ENCODE assay signal across 27 cellular contexts in the genomic region with DNA sequence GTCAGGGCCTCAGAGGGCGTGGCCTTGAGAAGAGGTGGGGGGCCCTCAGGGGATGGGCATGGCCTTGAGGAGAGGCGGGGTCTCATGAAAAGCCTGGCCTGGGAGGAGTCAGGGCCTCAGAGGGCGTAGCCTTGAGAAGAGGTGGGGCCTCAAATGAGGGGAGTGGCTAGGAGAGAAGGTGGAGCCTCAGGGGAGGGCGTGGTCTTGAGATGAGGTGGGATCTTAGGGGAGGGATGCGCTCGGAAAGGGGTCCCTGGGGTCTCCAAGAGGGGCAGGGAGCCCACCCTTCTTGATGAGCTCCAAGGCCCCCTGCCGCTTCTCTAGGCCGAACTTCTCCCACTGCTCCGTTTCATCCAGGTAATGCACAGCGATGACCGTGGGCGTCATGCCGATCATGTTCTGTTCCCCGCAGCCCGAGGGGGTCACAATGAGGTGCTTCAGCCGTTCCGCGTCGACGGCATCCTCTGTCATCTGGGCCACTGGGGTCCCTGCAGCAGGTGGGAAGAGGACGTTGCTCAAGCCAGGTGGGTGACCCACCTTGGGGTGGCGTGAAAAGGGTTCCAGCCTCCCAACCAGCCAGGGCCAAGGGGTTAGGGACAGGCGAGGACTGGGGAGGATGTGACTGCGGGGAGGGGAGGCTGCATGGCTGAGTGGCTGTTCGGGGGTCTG. TPM values are rescaled to one million over a fixed set of nuclear protein-coding genes. Genes with fewer than 3 reads are reported as not detected.
DNase-seq lines count a peak whose midpoint lies in the region; ATAC-seq, FAIRE-seq and TF ChIP-seq lines count a peak whose summit lies in the region.
"Had no signal": no experiment of that assay in that cellular context is flagged by ENCODE, and none has a peak within 500 bp of the region (broad histone marks: within the 10 kb centered on the region; RNA-seq: fewer than 3 reads in every experiment).

No MANE protein-coding gene starts in this region.

- no peak overlapping the region for H3K9ac ChIP-seq in HepG2 (ENCODE audit: insufficient read depth, low read depth, low read length)

- in situ Hi-C loops in HepG2 (cut with HindIII; ENCODE audit: extremely low pct_ligation_motif_present, low pct_unique_long_range_greater_than_20kb) = no loop called here

- 0 out of 4 replicates have a peak, but pooled peaks of 1 of the 2 experiments have one; percentile 15 for TF ChIP-seq POLR2A in HepG2 (IDR thresholded peaks at IDR 0.05; ENCODE audit: insufficient read depth in 1 of 2, low read depth in 2 of 2, low read length in 2 of 2)

- H3K4me3 ChIP-seq in OCI-LY7 (ENCODE audit: low read depth, low read length, poor library complexity, severe bottlenecking) = no peak overlapping the region
- no peak overlapping the region for H3K4me3 ChIP-seq in HepG2 (replicated peaks in 1 of 3; ENCODE audit: insufficient read depth in 1 of 3, low read depth in 2 of 3, low read length in 3 of 3)

- peak; percentile 28 for DNase-seq in stimulated activated CD4-positive, alpha-beta T cell treated with anti-CD3 and anti-CD28 coated beads, Interleukin-15, amount 100 ng/mL, for 24 hours
- DNase-seq in stimulated activated CD4-positive, alpha-beta T cell treated with anti-CD3 and anti-CD28 coated beads, Interleukin-4, amount 100 ng/mL, for 24 hours = no peak
- peak; percentile 77 for DNase-seq in OCI-LY7 (ENCODE audit: low spot score)
- DNase-seq in HepG2 (ENCODE audit: low spot score) = peak; percentile 53
- DNase-seq in NCI-H69 (lab: John Stamatoyannopoulos, UW) = no peak
- DNase-seq: activated CD4-positive, alpha-beta T cell treated with anti-CD3 and anti-CD28 coated beads, Interleukin-2, amount 50 U/mL, for 1 hour; activated naive CD4-positive, alpha-beta T cell treated with anti-CD3 and anti-CD28 coated beads, Interleukin-2, amount 50 U/mL, for 16 hours; activated T-cell treated with anti-CD3 and anti-CD28 coated beads for 4 hours; Kasumi-1; kidney glomerular epithelial cell; naive thymus-derived CD4-positive, alpha-beta T cell; NCI-H1092; NCI-H2029; NCI-H226; NCI-H774; retina; T-helper 1 cell had no signal

- BruUV-seq in OCI-LY7 (replicated peaks; lab: Mats Ljungman, UMichigan) (no TSS peak), HepG2 (replicated peaks; lab: Mats Ljungman, UMichigan) (no TSS peak)

- peak; percentile 18 for FAIRE-seq in HepG2 (lab: Jason Lieb, UNC)
- FAIRE-seq: astrocyte, D721Med, G401.6 had no signal

- H3K36me3 ChIP-seq in OCI-LY7 (ENCODE audit: insufficient read depth, low read length) = no peaks in the 10 kb centered on the region
- peaks cover 44 to 85% of the 10 kb centered on the region in 2 experiments for H3K36me3 ChIP-seq in HepG2 (replicated peaks in 1 of 2; ENCODE audit: control insufficient read depth in 1 of 2, insufficient read depth in 2 of 2, low read length in 2 of 2)

- H3K4me2 ChIP-seq in OCI-LY7 (ENCODE audit: low read length) (no peak overlapping the region), HepG2 (ENCODE audit: low read depth, low read length) (no peak overlapping the region)

- no peaks in the 10 kb centered on the region for H3K27me3 ChIP-seq in HepG2 (ENCODE audit: control insufficient read depth in 1 of 2, insufficient read depth in 2 of 2, low read length in 2 of 2)

- whole genome bisulfite sequencing in HepG2 (ENCODE audit: low lambda C conversion rate) = 98% methylated on average over 21 of the region's 25 CpGs

- H3K79me2 ChIP-seq in OCI-LY7 (ENCODE audit: insufficient read depth, low read depth, low read length) (no peaks in the 10 kb centered on the region), HepG2 (ENCODE audit: insufficient read depth, low read length) (no peaks in the 10 kb centered on the region)

- no peak overlapping the region for H3K27ac ChIP-seq in OCI-LY7 (ENCODE audit: low read depth, low read length, poor library complexity, severe bottlenecking)
- no peak overlapping the region for H3K27ac ChIP-seq in HepG2 (ENCODE audit: extremely low read length, insufficient read depth, low read length)
- H3K27ac ChIP-seq: C4-2B had no signal

- H3K9me3 ChIP-seq in OCI-LY7 (ENCODE audit: low read length) (peaks cover 4% of the 10 kb centered on the region; the same call in 1 of the 2 replicates), HepG2 (ENCODE audit: low read length) (no peaks in the 10 kb centered on the region)

- POLR2A ChIA-PET in OCI-LY7 (lab: Charles Lee) (no interaction called here), HepG2 (lab: Yijun Ruan, JAX) (interaction anchor here (2.2 kb wide), 1 partner anchor 44 kb away, joined by 4 read pairs; the partner anchor contains the start of gene GPR108)

- TF ChIP-seq CTCF in OCI-LY7 (conservative IDR thresholded peaks at IDR 0.05; ENCODE audit: low read length) (no peak), HepG2 (CRISPR knock-in tag; IDR thresholded peaks at IDR 0.05) (no peak)

- H2AFZ ChIP-seq in OCI-LY7 (ENCODE audit: low read length) (no peak overlapping the region), HepG2 (ENCODE audit: low read length) (no peak overlapping the region)

- intact Hi-C loops in OCI-LY7 (cut with micrococcal nuclease; ENCODE audit: unreplicated experiment) (no loop called here), HepG2 (cut with micrococcal nuclease; ENCODE audit: unreplicated experiment) (no loop called here)

- TF ChIP-seq RAD21 in HepG2 (CRISPR knock-in tag; IDR thresholded peaks at IDR 0.05) = no peak

- H4K20me1 ChIP-seq in OCI-LY7 (ENCODE audit: insufficient read depth, low read length) (no peaks in the 10 kb centered on the region), HepG2 (ENCODE audit: insufficient read depth, low read length) (peaks cover 65% of the 10 kb centered on the region)

- CTCF ChIA-PET in OCI-LY7 (lab: Charles Lee; ENCODE audit: unreplicated experiment) = no interaction called here
- CTCF ChIA-PET in HepG2 (lab: Yijun Ruan, JAX; ENCODE audit: low intra/inter-chr PET ratio, low total read pairs) = no interaction called here

- H3K4me1 ChIP-seq in OCI-LY7 (ENCODE audit: insufficient read depth, low read length, poor library complexity, severe bottlenecking) (no peaks in the 10 kb centered on the region), HepG2 (ENCODE audit: insufficient read depth, low read length) (no peaks in the 10 kb centered on the region)

- TF ChIP-seq EP300 in HepG2 (IDR thresholded peaks at IDR 0.05; ENCODE audit: low read depth in 2 of 2, low read length in 2 of 2) (no peak), HepG2 (CRISPR knock-in tag; IDR thresholded peaks at IDR 0.05; ENCODE audit: borderline replicate concordance) (no peak)

- peak; percentile 69 for ATAC-seq in HepG2
- ATAC-seq in GM21526 (IDR thresholded peaks at IDR 0.05; ENCODE audit: low FRiP score, unreplicated experiment) = no peak
- ATAC-seq in HG03432 (IDR thresholded peaks at IDR 0.05; ENCODE audit: unreplicated experiment) = no peak
- ATAC-seq: naive thymus-derived CD4-positive, alpha-beta T cell had no signal

- no peaks in the 10 kb centered on the region for H3K9me2 ChIP-seq in OCI-LY7 (ENCODE audit: insufficient read depth, low read length)

RNA-seq across cellular contexts. Expression of gene TNFSF14, which starts 24.3 kb away (rescaled TPM):
- total RNA-seq in OCI-LY7 (2014; rRNA removed; shearing (Covaris generic)) = 0.05 TPM in 1 of 2 replicates, not detected in the other
- total RNA-seq in OCI-LY7 (2022) = not detected in 2 replicates
- 0.17 and 0.49 TPM in 2 replicates for total RNA-seq in HepG2 (2016; rRNA removed; fragmentation: Illumina TruSeq; extraction: Trizol)
- total RNA-seq in HepG2 (2016; cell fraction: cytosol; rRNA removed; fragmentation: Illumina TruSeq; extraction: Trizol; ENCODE audit: low read depth) = 0.09 and 0.10 TPM in 2 replicates
- 0.10 and 0.69 TPM in 2 replicates for total RNA-seq in HepG2 (2016; cell fraction: insoluble cytoplasmic fraction; rRNA removed; fragmentation: Illumina TruSeq; extraction: Trizol)
- 0.10 and 0.15 TPM in 2 replicates for total RNA-seq in HepG2 (2016; cell fraction: membrane; rRNA removed; fragmentation: Illumina TruSeq; extraction: Trizol)
- total RNA-seq in HepG2 (2016; cell fraction: nucleus; rRNA removed; fragmentation: Illumina TruSeq; extraction: Trizol) = 0.88 and 1.2 TPM in 2 replicates
- polyA plus RNA-seq in HepG2 (2011; rRNA removed) = 9.1 and 10.0 TPM in 2 replicates
- 1.9 and 2.2 TPM in 2 replicates for polyA plus RNA-seq in HepG2 (2011; cell fraction: cytosol; rRNA removed)
- polyA plus RNA-seq in HepG2 (2011; cell fraction: nucleus; rRNA removed) = 37.9 and 38.9 TPM in 2 replicates
- 1.7 and 3.2 TPM in 2 replicates for polyA plus RNA-seq in HepG2 (2012)
- polyA plus RNA-seq in HepG2 (2016; cell fraction: cytosol; fragmentation: Illumina TruSeq; extraction: Trizol; ENCODE audit: low read depth) = 0.03 and 0.10 TPM in 2 replicates
- 0.17 TPM in 2 replicates for polyA plus RNA-seq in HepG2 (2016; cell fraction: insoluble cytoplasmic fraction; fragmentation: Illumina TruSeq; extraction: Trizol; ENCODE audit: low read depth)
- polyA plus RNA-seq in HepG2 (2016; cell fraction: membrane; fragmentation: Illumina TruSeq; extraction: Trizol; ENCODE audit: low read depth) = 0.11 and 0.23 TPM in 2 replicates
- 7.9 and 8.1 TPM in 2 replicates for polyA plus RNA-seq in HepG2 (2016; cell fraction: nucleus; fragmentation: Illumina TruSeq; extraction: Trizol; ENCODE audit: insufficient read depth, low read depth)
- polyA minus RNA-seq in HepG2 (2011; rRNA and poly(A)+ RNA removed; ENCODE audit: low replicate concordance) = 0.68 and 5.9 TPM in 2 replicates
- polyA minus RNA-seq in HepG2 (2011; cell fraction: cytosol; rRNA and poly(A)+ RNA removed) = 0.30 and 0.70 TPM in 2 replicates
- 10.8 and 14.2 TPM in 2 replicates for polyA minus RNA-seq in HepG2 (2011; cell fraction: nucleus; rRNA and poly(A)+ RNA removed)
- total RNA-seq: astrocyte, dermis microvascular lymphatic vessel endothelial cell, glomerular endothelial cell, osteoblast had no signal
- polyA plus RNA-seq: AG04450 had no signal

RNA-seq across cellular contexts. Expression of gene C3, which starts 26.2 kb away (rescaled TPM):
- 0.13 and 0.57 TPM in 2 replicates for total RNA-seq in OCI-LY7 (2014; rRNA removed; shearing (Covaris generic))
- 0.74 TPM in 1 of 2 replicates, not detected in the other for total RNA-seq in OCI-LY7 (2022)
- 700 and 1,455 TPM in 2 replicates for total RNA-seq in HepG2 (2016; rRNA removed; fragmentation: Illumina TruSeq; extraction: Trizol)
- total RNA-seq in HepG2 (2016; cell fraction: cytosol; rRNA removed; fragmentation: Illumina TruSeq; extraction: Trizol; ENCODE audit: low read depth) = 160 and 192 TPM in 2 replicates
- 643 and 1,412 TPM in 2 replicates for total RNA-seq in HepG2 (2016; cell fraction: insoluble cytoplasmic fraction; rRNA removed; fragmentation: Illumina TruSeq; extraction: Trizol)
- 268 and 291 TPM in 2 replicates for total RNA-seq in HepG2 (2016; cell fraction: membrane; rRNA removed; fragmentation: Illumina TruSeq; extraction: Trizol)
- 1,410 and 1,846 TPM in 2 replicates for total RNA-seq in HepG2 (2016; cell fraction: nucleus; rRNA removed; fragmentation: Illumina TruSeq; extraction: Trizol)
- polyA plus RNA-seq in HepG2 (2011; rRNA removed) = 6,272 and 9,798 TPM in 2 replicates
- polyA plus RNA-seq in HepG2 (2011; cell fraction: cytosol; rRNA removed) = 4,601 and 7,618 TPM in 2 replicates
- 6,023 and 6,891 TPM in 2 replicates for polyA plus RNA-seq in HepG2 (2011; cell fraction: nucleus; rRNA removed)
- 3,859 and 6,494 TPM in 2 replicates for polyA plus RNA-seq in HepG2 (2012)
- polyA plus RNA-seq in HepG2 (2016; cell fraction: cytosol; fragmentation: Illumina TruSeq; extraction: Trizol; ENCODE audit: low read depth) = 195 and 210 TPM in 2 replicates
- polyA plus RNA-seq in HepG2 (2016; cell fraction: insoluble cytoplasmic fraction; fragmentation: Illumina TruSeq; extraction: Trizol; ENCODE audit: low read depth) = 903 and 1,023 TPM in 2 replicates
- 286 and 340 TPM in 2 replicates for polyA plus RNA-seq in HepG2 (2016; cell fraction: membrane; fragmentation: Illumina TruSeq; extraction: Trizol; ENCODE audit: low read depth)
- 3,631 and 3,793 TPM in 2 replicates for polyA plus RNA-seq in HepG2 (2016; cell fraction: nucleus; fragmentation: Illumina TruSeq; extraction: Trizol; ENCODE audit: insufficient read depth, low read depth)
- polyA minus RNA-seq in HepG2 (2011; rRNA and poly(A)+ RNA removed; ENCODE audit: low replicate concordance) = 785 and 9,683 TPM in 2 replicates
- 2,000 and 4,520 TPM in 2 replicates for polyA minus RNA-seq in HepG2 (2011; cell fraction: cytosol; rRNA and poly(A)+ RNA removed)
- polyA minus RNA-seq in HepG2 (2011; cell fraction: nucleus; rRNA and poly(A)+ RNA removed) = 1,680 and 2,385 TPM in 2 replicates
- polyA plus RNA-seq: naive thymus-derived CD4-positive, alpha-beta T cell had no signal

RNA-seq across cellular contexts. Expression of gene GPR108, which starts 43.1 kb away (rescaled TPM):
- 77.5 and 88.3 TPM in 2 replicates for total RNA-seq in OCI-LY7 (2014; rRNA removed; shearing (Covaris generic))
- total RNA-seq in OCI-LY7 (2022) = 63.2 and 73.2 TPM in 2 replicates
- 24.1 and 36.4 TPM in 2 replicates for total RNA-seq in HepG2 (2016; rRNA removed; fragmentation: Illumina TruSeq; extraction: Trizol)
- 38.0 and 46.7 TPM in 2 replicates for total RNA-seq in HepG2 (2016; cell fraction: cytosol; rRNA removed; fragmentation: Illumina TruSeq; extraction: Trizol; ENCODE audit: low read depth)
- total RNA-seq in HepG2 (2016; cell fraction: insoluble cytoplasmic fraction; rRNA removed; fragmentation: Illumina TruSeq; extraction: Trizol) = 17.4 and 36.4 TPM in 2 replicates
- 50.7 and 59.0 TPM in 2 replicates for total RNA-seq in HepG2 (2016; cell fraction: membrane; rRNA removed; fragmentation: Illumina TruSeq; extraction: Trizol)
- total RNA-seq in HepG2 (2016; cell fraction: nucleus; rRNA removed; fragmentation: Illumina TruSeq; extraction: Trizol) = 28.9 and 37.5 TPM in 2 replicates
- polyA plus RNA-seq in HepG2 (2011; rRNA removed) = 63.0 and 69.7 TPM in 2 replicates
- polyA plus RNA-seq in HepG2 (2011; cell fraction: cytosol; rRNA removed) = 52.1 and 59.5 TPM in 2 replicates
- 207 and 243 TPM in 2 replicates for polyA plus RNA-seq in HepG2 (2011; cell fraction: nucleus; rRNA removed)
- 28.8 and 45.1 TPM in 2 replicates for polyA plus RNA-seq in HepG2 (2012)
- 45.8 and 48.0 TPM in 2 replicates for polyA plus RNA-seq in HepG2 (2016; cell fraction: cytosol; fragmentation: Illumina TruSeq; extraction: Trizol; ENCODE audit: low read depth)
- 22.1 and 29.5 TPM in 2 replicates for polyA plus RNA-seq in HepG2 (2016; cell fraction: insoluble cytoplasmic fraction; fragmentation: Illumina TruSeq; extraction: Trizol; ENCODE audit: low read depth)
- 52.9 and 59.3 TPM in 2 replicates for polyA plus RNA-seq in HepG2 (2016; cell fraction: membrane; fragmentation: Illumina TruSeq; extraction: Trizol; ENCODE audit: low read depth)
- 87.3 and 93.9 TPM in 2 replicates for polyA plus RNA-seq in HepG2 (2016; cell fraction: nucleus; fragmentation: Illumina TruSeq; extraction: Trizol; ENCODE audit: insufficient read depth, low read depth)
- polyA minus RNA-seq in HepG2 (2011; rRNA and poly(A)+ RNA removed; ENCODE audit: low replicate concordance) = 154 and 189 TPM in 2 replicates
- polyA minus RNA-seq in HepG2 (2011; cell fraction: cytosol; rRNA and poly(A)+ RNA removed) = 18.7 and 18.9 TPM in 2 replicates
- polyA minus RNA-seq in HepG2 (2011; cell fraction: nucleus; rRNA and poly(A)+ RNA removed) = 28.3 and 32.7 TPM in 2 replicates

RNA-seq across cellular contexts. Expression of gene TRIP10, which starts 45.2 kb away (rescaled TPM):
- 16.1 and 22.2 TPM in 2 replicates for total RNA-seq in OCI-LY7 (2014; rRNA removed; shearing (Covaris generic))
- total RNA-seq in OCI-LY7 (2022) = 19.9 TPM in 2 replicates
- total RNA-seq in HepG2 (2016; rRNA removed; fragmentation: Illumina TruSeq; extraction: Trizol) = 24.1 and 32.5 TPM in 2 replicates
- total RNA-seq in HepG2 (2016; cell fraction: cytosol; rRNA removed; fragmentation: Illumina TruSeq; extraction: Trizol; ENCODE audit: low read depth) = 14.5 and 17.4 TPM in 2 replicates
- total RNA-seq in HepG2 (2016; cell fraction: insoluble cytoplasmic fraction; rRNA removed; fragmentation: Illumina TruSeq; extraction: Trizol) = 21.0 and 35.2 TPM in 2 replicates
- 24.2 and 24.9 TPM in 2 replicates for total RNA-seq in HepG2 (2016; cell fraction: membrane; rRNA removed; fragmentation: Illumina TruSeq; extraction: Trizol)
- total RNA-seq in HepG2 (2016; cell fraction: nucleus; rRNA removed; fragmentation: Illumina TruSeq; extraction: Trizol) = 15.8 and 19.9 TPM in 2 replicates
- 33.2 and 39.4 TPM in 2 replicates for polyA plus RNA-seq in HepG2 (2011; rRNA removed)
- 27.2 and 31.9 TPM in 2 replicates for polyA plus RNA-seq in HepG2 (2011; cell fraction: cytosol; rRNA removed)
- 93.2 and 99.5 TPM in 2 replicates for polyA plus RNA-seq in HepG2 (2011; cell fraction: nucleus; rRNA removed)
- polyA plus RNA-seq in HepG2 (2012) = 45.5 and 60.4 TPM in 2 replicates
- polyA plus RNA-seq in HepG2 (2016; cell fraction: cytosol; fragmentation: Illumina TruSeq; extraction: Trizol; ENCODE audit: low read depth) = 20.7 and 22.0 TPM in 2 replicates
- 32.6 and 39.0 TPM in 2 replicates for polyA plus RNA-seq in HepG2 (2016; cell fraction: insoluble cytoplasmic fraction; fragmentation: Illumina TruSeq; extraction: Trizol; ENCODE audit: low read depth)
- polyA plus RNA-seq in HepG2 (2016; cell fraction: membrane; fragmentation: Illumina TruSeq; extraction: Trizol; ENCODE audit: low read depth) = 29.2 and 30.7 TPM in 2 replicates
- polyA plus RNA-seq in HepG2 (2016; cell fraction: nucleus; fragmentation: Illumina TruSeq; extraction: Trizol; ENCODE audit: insufficient read depth, low read depth) = 79.8 and 91.2 TPM in 2 replicates
- 17.1 and 24.3 TPM in 2 replicates for polyA minus RNA-seq in HepG2 (2011; rRNA and poly(A)+ RNA removed; ENCODE audit: low replicate concordance)
- 14.9 and 15.0 TPM in 2 replicates for polyA minus RNA-seq in HepG2 (2011; cell fraction: cytosol; rRNA and poly(A)+ RNA removed)
- polyA minus RNA-seq in HepG2 (2011; cell fraction: nucleus; rRNA and poly(A)+ RNA removed) = 19.4 and 20.3 TPM in 2 replicates

Comparison
In these comparisons a context has a peak if more than half of its experiments do, and no peak if none do; other contexts are left out.
1. DNase-seq: peak in stimulated activated CD4-positive, alpha-beta T cell treated with anti-CD3 and anti-CD28 coated beads, Interleukin-15, amount 100 ng/mL, for 24 hours (single experiment), OCI-LY7 (single experiment) and HepG2 (single experiment); none in stimulated activated CD4-positive, alpha-beta T cell treated with anti-CD3 and anti-CD28 coated beads, Interleukin-4, amount 100 ng/mL, for 24 hours (single experiment) and NCI-H69 (single experiment).
2. RNA of gene C3, which starts 26.2 kb away (total RNA-seq): 160 to 1,846 TPM in HepG2; 0.13 to 0.74 TPM in OCI-LY7; every median in the first group is over 10 times any median in the second.